In genomic region chr5:109567374-109568044, GRCh38 we compare ENCODE assay signal across 15 cellular contexts.
DNase-seq lines count a peak whose midpoint lies in the region; ATAC-seq and TF ChIP-seq lines count a peak whose summit lies in the region.
"Had no signal": no experiment of that assay in that cellular context is flagged by ENCODE, and none has a peak within 500 bp of the region (broad histone marks: within the 10 kb centered on the region; RNA-seq: fewer than 3 reads in every experiment).

No MANE protein-coding gene starts in this region.

- no peaks in the 10 kb centered on the region for H3K4me1 Mint-ChIP-seq in activated T-cell treated with anti-CD3 and anti-CD28 coated beads, Interleukin-2, amount 50 U/mL, for 72 hours (ENCODE audit: low read depth)
- H3K4me1 Mint-ChIP-seq: activated naive CD8-positive, alpha-beta T cell treated with anti-CD3 and anti-CD28 coated beads, Interleukin-2, amount 10 ng/mL, durations not matched to agents 7 days and 5 days had no signal

- H3K79me2 ChIP-seq in ACC112 (ENCODE audit: control insufficient read depth, insufficient read depth, low read length, unreplicated experiment) = no peaks in the 10 kb centered on the region

- H3K27ac ChIP-seq in ACC112 (ENCODE audit: low read depth, low read length) = 0 out of 2 replicates have a peak overlapping the region, but pooled peaks have one; percentile 1
- H3K27ac ChIP-seq in foreskin keratinocyte = no peak overlapping the region

- H3K36me3 ChIP-seq in ACC112 (ENCODE audit: insufficient read depth, low read length) = no peaks in the 10 kb centered on the region
- H3K36me3 ChIP-seq in adipocyte (ENCODE audit: control insufficient read depth, insufficient read depth, low read length, severe bottlenecking) = no peaks in the 10 kb centered on the region

- H3K9me3 Mint-ChIP-seq in activated T-cell treated with anti-CD3 and anti-CD28 coated beads, Interleukin-2, amount 50 U/mL, for 72 hours = peaks cover 0 to 1% of the 10 kb centered on the region in 2 donors
- H3K9me3 Mint-ChIP-seq: activated naive CD8-positive, alpha-beta T cell treated with anti-CD3 and anti-CD28 coated beads, Interleukin-2, amount 10 ng/mL, durations not matched to agents 7 days and 5 days had no signal

- TF ChIP-seq CTCF in foreskin keratinocyte (conservative IDR thresholded peaks at IDR 0.05) = no peak

- H3K27me3 Mint-ChIP-seq in activated T-cell treated with anti-CD3 and anti-CD28 coated beads, Interleukin-2, amount 50 U/mL, for 72 hours (ENCODE audit: low read depth) = no peaks in the 10 kb centered on the region
- H3K27me3 Mint-ChIP-seq: activated naive CD8-positive, alpha-beta T cell treated with anti-CD3 and anti-CD28 coated beads, Interleukin-2, amount 10 ng/mL, durations not matched to agents 7 days and 5 days had no signal

- H2AFZ ChIP-seq in ACC112 (ENCODE audit: low read length, unreplicated experiment) = no peak overlapping the region

- no peak overlapping the region for H3K27ac Mint-ChIP-seq in activated T-cell treated with anti-CD3 and anti-CD28 coated beads, Interleukin-2, amount 50 U/mL, for 72 hours
- H3K27ac Mint-ChIP-seq: activated naive CD8-positive, alpha-beta T cell treated with anti-CD3 and anti-CD28 coated beads, Interleukin-2, amount 10 ng/mL, durations not matched to agents 7 days and 5 days had no signal

- H3K9ac ChIP-seq in adipocyte (ENCODE audit: low read length) = no peak overlapping the region

- H3K4me1 ChIP-seq in ACC112 (ENCODE audit: control insufficient read depth, insufficient read depth, low read length, unreplicated experiment) = peaks cover 5% of the 10 kb centered on the region
- peaks cover 5% of the 10 kb centered on the region for H3K4me1 ChIP-seq in adipocyte (ENCODE audit: control insufficient read depth, insufficient read depth, low read length)
- peaks cover 12% of the 10 kb centered on the region for H3K4me1 ChIP-seq in foreskin keratinocyte

- no peak overlapping the region for H3K4me3 Mint-ChIP-seq in activated T-cell treated with anti-CD3 and anti-CD28 coated beads, Interleukin-2, amount 50 U/mL, for 72 hours
- H3K4me3 Mint-ChIP-seq: activated naive CD8-positive, alpha-beta T cell treated with anti-CD3 and anti-CD28 coated beads, Interleukin-2, amount 10 ng/mL, durations not matched to agents 7 days and 5 days had no signal

- H3K4me3 ChIP-seq in ACC112 (ENCODE audit: low read depth, low read length) (no peak overlapping the region), adipocyte (ENCODE audit: low read length) (no peak overlapping the region)

- peaks cover 8% of the 10 kb centered on the region; the same call in 1 of the 2 replicates for H3K27me3 ChIP-seq in ACC112 (ENCODE audit: insufficient read depth, low read length)
- H3K27me3 ChIP-seq in adipocyte (replicated peaks; ENCODE audit: control insufficient read depth, insufficient read depth, low read length) = peaks cover 12% of the 10 kb centered on the region
- H3K27me3 ChIP-seq in foreskin keratinocyte = peaks cover 5% of the 10 kb centered on the region

- DNase-seq in HT1080 (ENCODE audit: low read depth) = peak; percentile 29
- peak; percentile 68 for DNase-seq in adipocyte (ENCODE audit: low read depth)
- DNase-seq in foreskin keratinocyte = peak; percentile 64 to 86
- no peak for DNase-seq in GM19238 (ENCODE audit: insufficient read length, low spot score)
- no peak for DNase-seq in midbrain (lab: John Stamatoyannopoulos, UW)
- DNase-seq in T-helper 1 cell = no peak
- no peak for DNase-seq in activated T-cell treated with anti-CD3 and anti-CD28 coated beads, Interleukin-2, amount 50 U/mL, for 72 hours
- DNase-seq: ACHN; activated naive CD8-positive, alpha-beta T cell treated with anti-CD3 and anti-CD28 coated beads, Interleukin-2, amount 10 ng/mL, durations not matched to agents 7 days and 5 days; activated T-cell treated with anti-CD3 and anti-CD28 coated beads for 4 hours; NCI-H2171 treated with DMSO at 0.1 percent for 48 hours; NK-92 treated with Interleukin-12 subunit alpha and Interleukin-12 subunit beta, amount 100 ng/mL, for 24 hours; posterior cingulate gyrus had no signal

- no peaks in the 10 kb centered on the region for H3K36me3 Mint-ChIP-seq in activated T-cell treated with anti-CD3 and anti-CD28 coated beads, Interleukin-2, amount 50 U/mL, for 72 hours (ENCODE audit: insufficient read depth in 2 of 2)

- ATAC-seq in foreskin keratinocyte = peak; percentile 43
- ATAC-seq in activated T-cell treated with anti-CD3 and anti-CD28 coated beads, Interleukin-2, amount 50 U/mL, for 72 hours (replicated peaks in 1 of 2) = no peak
- ATAC-seq: activated CD4-positive, CD25-positive, alpha-beta regulatory T cell treated with anti-CD3 and anti-CD28 coated beads, Interleukin-2, amount 50 U/mL, for 24 hours had no signal

- no peaks in the 10 kb centered on the region for H3K9me3 ChIP-seq in adipocyte (ENCODE audit: control insufficient read depth, low read length)

Comparison
In these comparisons a context has a peak if more than half of its experiments do, and no peak if none do; other contexts are left out.
1. DNase-seq: peak in HT1080 (single experiment), adipocyte (single experiment) and foreskin keratinocyte (2 of 2); none in GM19238 (single experiment), midbrain (single experiment), T-helper 1 cell (0 of 5) and activated T-cell treated with anti-CD3 and anti-CD28 coated beads, Interleukin-2, amount 50 U/mL, for 72 hours (0 of 2).